Comparison of ENCODE assay signal across 8 cellular contexts in the genomic region with DNA sequence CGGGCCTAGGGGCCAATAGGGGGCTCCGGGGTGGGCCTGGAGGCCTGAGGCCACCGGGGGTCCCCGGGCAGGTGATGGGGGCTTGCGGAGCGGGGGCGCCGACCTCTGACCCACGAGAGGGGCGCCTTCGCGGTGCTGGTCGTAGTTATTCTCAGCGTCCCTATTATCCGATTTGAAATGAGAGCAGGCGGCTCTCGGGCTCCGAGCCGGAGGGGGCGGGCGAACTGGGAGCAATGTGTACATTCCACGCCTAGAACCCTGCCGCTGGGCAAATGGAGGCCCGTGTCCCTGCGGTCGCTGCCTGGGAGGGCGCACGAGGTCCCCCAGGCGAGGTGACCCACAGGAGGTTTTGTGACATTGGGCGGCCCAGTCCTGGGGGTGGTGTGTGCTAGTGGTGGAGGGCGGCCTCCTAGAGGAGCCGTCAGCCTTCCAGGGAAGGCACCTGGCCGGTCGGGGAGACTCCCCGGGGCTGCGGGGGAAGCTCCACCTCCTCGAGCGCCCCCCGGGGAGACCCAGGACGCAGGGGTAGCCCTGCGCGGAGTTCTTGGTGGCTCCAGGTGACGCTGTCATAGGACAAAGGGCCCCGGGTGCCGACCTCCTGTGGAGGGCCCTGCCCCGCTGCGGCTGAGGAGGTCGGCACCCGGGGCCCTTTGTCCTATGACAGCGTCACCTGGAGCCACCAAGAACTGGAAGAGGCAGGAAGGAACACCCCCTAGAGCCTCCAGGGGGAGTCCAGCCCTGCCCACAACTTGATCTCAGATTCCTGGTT.
A peak's percentile ranks its signal among the peaks of the same experiment; 100 is the strongest.
DNase-seq lines count a peak whose midpoint lies in the region; ATAC-seq and TF ChIP-seq lines count a peak whose summit lies in the region.

No MANE protein-coding gene starts in this region.

- H3K4me3 ChIP-seq in testis, result peak overlapping the region; percentile 61 to 75

- no peaks in the 10 kb centered on the region for H3K9me3 ChIP-seq in testis

- H3K36me3 Mint-ChIP-seq in activated CD8-positive, alpha-beta memory T cell treated with anti-CD3 and anti-CD28 coated beads, Interleukin-2, amount 10 ng/mL, durations not matched to agents 7 days and 5 days, result peaks cover 9% of the 10 kb centered on the region

- peaks cover 19% of the 10 kb centered on the region for H3K4me1 Mint-ChIP-seq in activated CD8-positive, alpha-beta memory T cell treated with anti-CD3 and anti-CD28 coated beads, Interleukin-2, amount 10 ng/mL, durations not matched to agents 7 days and 5 days

- no peaks in the 10 kb centered on the region for H3K9me3 Mint-ChIP-seq in activated CD8-positive, alpha-beta memory T cell treated with anti-CD3 and anti-CD28 coated beads, Interleukin-2, amount 10 ng/mL, durations not matched to agents 7 days and 5 days (ENCODE audit: low read depth)

- H3K27me3 ChIP-seq in testis, result no peaks in the 10 kb centered on the region

- intact Hi-C loops in testis (cut with DNase I; ENCODE audit: low total_unique reads), result no loop called here

- peak; percentile 67 for DNase-seq in COLO668 (lab: John Stamatoyannopoulos, UW; ENCODE audit: unreplicated experiment)
- DNase-seq in NCI-H345 treated with DMSO at 0.1 percent for 48 hours (lab: John Stamatoyannopoulos, UW; ENCODE audit: unreplicated experiment), result peak; percentile 52
- peak; percentile 49 for DNase-seq in activated CD8-positive, alpha-beta memory T cell treated with anti-CD3 and anti-CD28 coated beads, Interleukin-2, amount 10 ng/mL, durations not matched to agents 7 days and 5 days
- DNase-seq in epithelial cell of prostate (ENCODE audit: low read depth, low spot score), result no peak
- DNase-seq in myocyte (ENCODE audit: low read depth), result peak; percentile 35
- DNase-seq in testis, result peak; percentile 22

- H3K4me3 Mint-ChIP-seq in activated CD8-positive, alpha-beta memory T cell treated with anti-CD3 and anti-CD28 coated beads, Interleukin-2, amount 10 ng/mL, durations not matched to agents 7 days and 5 days, result peak overlapping the region; percentile 64

- H3K4me1 ChIP-seq in testis, result no peaks in the 10 kb centered on the region

- peak overlapping the region; percentile 64 for H3K27ac Mint-ChIP-seq in activated CD8-positive, alpha-beta memory T cell treated with anti-CD3 and anti-CD28 coated beads, Interleukin-2, amount 10 ng/mL, durations not matched to agents 7 days and 5 days

- CTCF ChIA-PET in activated CD8-positive, alpha-beta memory T cell treated with anti-CD3 and anti-CD28 coated beads, Interleukin-2, amount 10 ng/mL, durations not matched to agents 7 days and 5 days (lab: Charles Lee), result no interaction called here

- no peak for TF ChIP-seq POLR2A in testis (IDR thresholded peaks at IDR 0.05)

- peak; percentile 10 for ATAC-seq in GM21786 (IDR thresholded peaks at IDR 0.05; ENCODE audit: unreplicated experiment)
- no peak for ATAC-seq in activated CD8-positive, alpha-beta memory T cell treated with anti-CD3 and anti-CD28 coated beads, Interleukin-2, amount 10 ng/mL, durations not matched to agents 7 days and 5 days
- ATAC-seq in HG02623 (IDR thresholded peaks at IDR 0.05; ENCODE audit: unreplicated experiment), result no peak

- peak overlapping the region; percentile 81 for H3K27ac ChIP-seq in epithelial cell of prostate
- H3K27ac ChIP-seq in testis, result peak overlapping the region; percentile 87 to 88

- no peaks in the 10 kb centered on the region for H3K36me3 ChIP-seq in testis (ENCODE audit: low read depth, missing control alignments)

- no peak for TF ChIP-seq CTCF in testis (IDR thresholded peaks at IDR 0.05)

- WGBS in testis, 2 donors, result 1% methylated on average over 36 of the region's 50 CpGs; no CpG with 5 or more reads in 1 of the 2 donors

- H3K27me3 Mint-ChIP-seq in activated CD8-positive, alpha-beta memory T cell treated with anti-CD3 and anti-CD28 coated beads, Interleukin-2, amount 10 ng/mL, durations not matched to agents 7 days and 5 days, result no peaks in the 10 kb centered on the region
